In the genomic region with DNA sequence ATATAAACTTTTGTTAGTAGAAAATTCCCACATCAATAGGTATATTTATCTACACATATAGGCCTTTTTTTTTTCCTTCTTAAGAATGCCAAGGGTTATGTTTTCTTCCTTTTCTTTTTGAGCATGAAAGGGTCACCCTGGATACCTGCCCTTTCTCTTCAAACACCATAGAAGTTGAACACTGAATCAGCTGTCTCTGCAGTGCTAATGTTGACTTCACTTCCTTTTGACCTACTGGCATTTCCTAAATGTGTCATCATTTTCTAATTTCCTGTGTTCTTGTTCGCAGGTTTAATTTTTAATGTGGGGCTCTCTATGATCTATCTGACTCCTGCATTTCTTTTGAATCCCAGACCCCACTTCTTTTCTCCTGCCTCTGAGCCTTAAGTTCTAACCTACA, we compare ENCODE assay signal across 18 cellular contexts.
DNase-seq lines count a peak whose midpoint lies in the region; ATAC-seq and TF ChIP-seq lines count a peak whose summit lies in the region.
"Had no signal": no experiment of that assay in that cellular context is flagged by ENCODE, and none has a peak within 500 bp of the region (broad histone marks: within the 10 kb centered on the region; RNA-seq: fewer than 3 reads in every experiment).

No MANE protein-coding gene starts in this region.

- TF ChIP-seq CTCF in IMR-90 (conservative IDR thresholded peaks at IDR 0.05; ENCODE audit: low read depth, low read length) (no peak), brain microvascular endothelial cell (IDR thresholded peaks at IDR 0.05; ENCODE audit: low read depth, low read length, missing control alignments) (no peak), uterus (IDR thresholded peaks at IDR 0.05) (no peak)

- no peak overlapping the region for H3K23ac ChIP-seq in IMR-90 (ENCODE audit: low read depth, low read length)

- peak overlapping the region; percentile 79; the same call in 1 of the 2 replicates for H3K18ac ChIP-seq in IMR-90 (ENCODE audit: low read depth, low read length)

- H3K9ac ChIP-seq in IMR-90 (ENCODE audit: low read depth, low read length), result no peak overlapping the region

- intact Hi-C loops in IMR-90 (cut with micrococcal nuclease), result no loop called here
- intact Hi-C loops in right cardiac atrium (cut with DNase I), result no loop called here
- intact Hi-C loops in uterus (cut with DNase I; ENCODE audit: low total_unique reads), result no loop called here

- no peak overlapping the region for H2AK5ac ChIP-seq in IMR-90 (ENCODE audit: low read depth, low read length)

- H2BK120ac ChIP-seq in IMR-90 (ENCODE audit: low read depth, low read length), result no peak overlapping the region

- CTCF ChIA-PET in IMR-90 (lab: Yijun Ruan, JAX), result interaction anchor here (0.9 kb wide), 1 partner anchor 12 kb away, joined by 3 read pairs; no protein-coding TSS in a partner anchor

- no peak overlapping the region for H3K56ac ChIP-seq in IMR-90 (ENCODE audit: extremely low read depth, insufficient read depth, low read length)

- H3K27me3 ChIP-seq in IMR-90 (ENCODE audit: control insufficient read depth, insufficient read depth, low read length) (no peaks in the 10 kb centered on the region), brain microvascular endothelial cell (replicated peaks) (no peaks in the 10 kb centered on the region), right cardiac atrium (ENCODE audit: control insufficient read depth, insufficient read depth) (no peaks in the 10 kb centered on the region), uterus (no peaks in the 10 kb centered on the region)
- H3K27me3 ChIP-seq: cardiac muscle cell, SJSA1 had no signal

- ATAC-seq in IMR-90 (ENCODE audit: low read depth) (0 out of 2 replicates have a peak, but pooled peaks have one; percentile 24), right cardiac atrium (no peak)
- ATAC-seq: GM12878 had no signal

- no peaks in the 10 kb centered on the region for H3K9me1 ChIP-seq in IMR-90 (ENCODE audit: insufficient read depth, low read length)

- TF ChIP-seq POLR2A in IMR-90 (IDR thresholded peaks at IDR 0.05; ENCODE audit: low read depth, low read length), result no peak
- TF ChIP-seq POLR2A in uterus (IDR thresholded peaks at IDR 0.05), result no peak

- H2AFZ ChIP-seq in IMR-90 (replicated peaks; ENCODE audit: low read length, poor library complexity), result no peak overlapping the region

- WGBS in IMR-90 (ENCODE audit: extremely low coverage in 2 of 2, insufficient read length in 1 of 2), 2 experiments, result no CpG with 5 or more reads among the region's 1 CpG
- WGBS in right cardiac atrium, result 65% methylated on average over 1 of the region's 1 CpG

- no peak overlapping the region for H2AK9ac ChIP-seq in IMR-90 (replicated peaks; ENCODE audit: low read depth, low read length, poor library complexity)

- in situ Hi-C loops in ACHN (cut with HindIII; ENCODE audit: low pct_ligation_motif_present, low pct_unique_long_range_greater_than_20kb, low sequenced_read_pairs), result no loop called here
- in situ Hi-C loops in IMR-90 (cut with MboI; ENCODE audit: low sequenced_read_pairs), result no loop called here
- in situ Hi-C loops in brain microvascular endothelial cell (cut with HindIII; ENCODE audit: low pct_ligation_motif_present, low sequenced_read_pairs), result no loop called here

- H4K91ac ChIP-seq in IMR-90 (ENCODE audit: insufficient read depth, low read depth, low read length), result no peak overlapping the region

- peak; percentile 43 for DNase-seq in ACHN
- peak; percentile 57 for DNase-seq in IMR-90
- no peak for DNase-seq in brain microvascular endothelial cell
- peak; percentile 24 for DNase-seq in kidney glomerular epithelial cell (lab: John Stamatoyannopoulos, UW)
- DNase-seq in NK-92 treated with Interleukin-12 subunit alpha and Interleukin-12 subunit beta, amount 100 ng/mL, for 24 hours (lab: John Stamatoyannopoulos, UW), result no peak
- DNase-seq in right cardiac atrium, result no peak
- no peak for DNase-seq in uterus
- no peak for DNase-seq in activated CD4-positive, alpha-beta T cell treated with anti-CD3 and anti-CD28 coated beads for 4 hours
- DNase-seq: activated CD4-positive, alpha-beta T cell treated with anti-CD3 and anti-CD28 coated beads, Interleukin-2, amount 50 U/mL, for 1 hour; activated naive CD8-positive, alpha-beta T cell treated with anti-CD3 and anti-CD28 coated beads for 36 hours; activated T-cell treated with anti-CD3 and anti-CD28 coated beads, Interleukin-2, amount 50 U/mL, for 48 hours; endodermal cell; Karpas-422; NCI-H146; NCI-H345 had no signal

- 0 out of 3 replicates have a peak overlapping the region, but pooled peaks have one; percentile 75 for H2BK15ac ChIP-seq in IMR-90 (ENCODE audit: low read depth, low read length)

- H3K14ac ChIP-seq in IMR-90 (replicated peaks; ENCODE audit: low read depth, low read length), result no peak overlapping the region

- TF ChIP-seq RAD21 in IMR-90 (IDR thresholded peaks at IDR 0.05; ENCODE audit: low read length), result no peak

- no peaks in the 10 kb centered on the region for H3K9me3 ChIP-seq in IMR-90 (ENCODE audit: control insufficient read depth, insufficient read depth, low read length)
- H3K9me3 ChIP-seq in right cardiac atrium (ENCODE audit: control insufficient read depth, low read length), result no peaks in the 10 kb centered on the region
- no peaks in the 10 kb centered on the region for H3K9me3 ChIP-seq in uterus
- H3K9me3 ChIP-seq: SJSA1 had no signal

- no peak overlapping the region for H3K4me2 ChIP-seq in IMR-90 (ENCODE audit: low read depth, low read length)

- POLR2A ChIA-PET in IMR-90 (lab: Charles Lee; ENCODE audit: unreplicated experiment), result no interaction called here

- H2BK20ac ChIP-seq in IMR-90 (ENCODE audit: low read depth, low read length), result no peak overlapping the region

- H4K5ac ChIP-seq in IMR-90 (ENCODE audit: low read depth, low read length), result no peak overlapping the region

- H3K36me3 ChIP-seq in IMR-90 (ENCODE audit: control insufficient read depth, insufficient read depth, low read length), result no peaks in the 10 kb centered on the region
- no peaks in the 10 kb centered on the region for H3K36me3 ChIP-seq in brain microvascular endothelial cell (replicated peaks)
- no peaks in the 10 kb centered on the region for H3K36me3 ChIP-seq in uterus
- H3K36me3 ChIP-seq: cardiac muscle cell, SJSA1 had no signal

- dilution Hi-C loops in IMR-90 (cut with HindIII; ENCODE audit: low sequenced_read_pairs, unreplicated experiment), result no loop called here

- H3K4me1 ChIP-seq in IMR-90 (ENCODE audit: control insufficient read depth, insufficient read depth, low read length) (peaks cover 5% of the 10 kb centered on the region), right cardiac atrium (ENCODE audit: control insufficient read depth, insufficient read depth, low read length) (peaks cover 1% of the 10 kb centered on the region), uterus (no peaks in the 10 kb centered on the region)

- H3K4me3 ChIP-seq in IMR-90 (ENCODE audit: insufficient read depth, low read depth, low read length) (no peak overlapping the region), brain microvascular endothelial cell (ENCODE audit: low read depth, low read length) (no peak overlapping the region), right cardiac atrium (ENCODE audit: low read length) (no peak overlapping the region), uterus (no peak overlapping the region)
- H3K4me3 ChIP-seq: cardiac muscle cell, GM12878, SJSA1 had no signal

- H4K8ac ChIP-seq in IMR-90 (ENCODE audit: low read depth in 2 of 2, low read length in 2 of 2), result peak overlapping the region; percentile 61 to 84; a peak in 2 of 4 replicates

- no peak overlapping the region for H2BK5ac ChIP-seq in IMR-90 (ENCODE audit: low read depth, low read length, poor library complexity, severe bottlenecking)

- H3K27ac ChIP-seq in IMR-90 (ENCODE audit: insufficient read depth, low read length) (no peak overlapping the region), brain microvascular endothelial cell (peak overlapping the region; percentile 43), right cardiac atrium (ENCODE audit: low read length) (no peak overlapping the region), uterus (no peak overlapping the region)
- H3K27ac ChIP-seq: cardiac muscle cell, SJSA1 had no signal

- no peaks in the 10 kb centered on the region for H4K20me1 ChIP-seq in IMR-90 (ENCODE audit: insufficient read depth, low read length)

- peaks cover 0 to 3% of the 10 kb centered on the region in 2 experiments; a peak in 1 of 4 replicates for H3K79me1 ChIP-seq in IMR-90 (ENCODE audit: low read depth in 1 of 2, low read length in 2 of 2)

- no peak overlapping the region for H3K4ac ChIP-seq in IMR-90 (ENCODE audit: low read depth, low read length)

- BruUV-seq in IMR-90 (replicated peaks; lab: Mats Ljungman, UMichigan), result no TSS peak

TF ChIP-seq in IMR-90, 13 proteins besides CTCF, POLR2A, EP300 and RAD21:
- no peak for TF ChIP-seq CEBPB (IDR thresholded peaks at IDR 0.05; ENCODE audit: low read depth, low read length)

Comparison
In these comparisons a context has a peak if more than half of its experiments do, and no peak if none do; other contexts are left out.
1. DNase-seq: peak in ACHN (single experiment), IMR-90 (single experiment) and kidney glomerular epithelial cell (single experiment); none in brain microvascular endothelial cell (single experiment), NK-92 treated with Interleukin-12 subunit alpha and Interleukin-12 subunit beta, amount 100 ng/mL, for 24 hours (single experiment), right cardiac atrium (0 of 3), uterus (0 of 2) and activated CD4-positive, alpha-beta T cell treated with anti-CD3 and anti-CD28 coated beads for 4 hours (0 of 2).